In the genomic region with DNA sequence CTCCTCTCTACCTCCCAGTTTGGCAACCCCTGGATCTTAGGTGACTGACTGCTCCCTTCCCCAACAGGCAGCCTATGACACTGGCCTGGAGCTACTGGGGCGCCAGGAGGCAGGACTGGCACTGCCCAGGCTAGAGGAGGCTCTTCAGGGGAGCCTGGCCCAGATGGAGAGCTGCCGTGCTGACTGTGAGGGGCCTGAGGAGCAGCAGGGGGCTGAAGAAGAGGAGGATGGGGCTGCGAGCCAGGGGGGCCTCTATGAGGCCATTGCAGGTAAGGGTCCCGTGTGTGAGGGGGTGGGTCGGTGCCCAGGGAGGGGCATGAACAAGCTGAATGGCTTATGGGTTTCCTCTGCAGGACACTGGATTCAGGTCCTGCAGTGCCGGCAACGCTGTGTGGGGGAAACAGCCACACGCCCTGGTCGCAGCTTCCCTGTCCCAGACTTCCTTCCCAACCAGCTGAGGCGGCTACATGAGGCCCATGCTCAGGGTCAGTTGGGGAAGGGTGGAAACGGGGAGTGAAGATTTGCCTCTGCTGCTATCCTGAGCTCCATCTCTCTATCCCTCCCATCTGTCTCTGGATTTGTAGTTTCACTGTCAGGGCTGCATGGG, we compare ENCODE assay signal across 1 cellular context.
TF ChIP-seq lines count a peak whose summit lies in the region.

No MANE protein-coding gene starts in this region.

TF ChIP-seq in WTC11, 78 proteins besides CTCF, POLR2A, EP300 and RAD21 (continued from another document):
- TF ChIP-seq, protein P1, sequence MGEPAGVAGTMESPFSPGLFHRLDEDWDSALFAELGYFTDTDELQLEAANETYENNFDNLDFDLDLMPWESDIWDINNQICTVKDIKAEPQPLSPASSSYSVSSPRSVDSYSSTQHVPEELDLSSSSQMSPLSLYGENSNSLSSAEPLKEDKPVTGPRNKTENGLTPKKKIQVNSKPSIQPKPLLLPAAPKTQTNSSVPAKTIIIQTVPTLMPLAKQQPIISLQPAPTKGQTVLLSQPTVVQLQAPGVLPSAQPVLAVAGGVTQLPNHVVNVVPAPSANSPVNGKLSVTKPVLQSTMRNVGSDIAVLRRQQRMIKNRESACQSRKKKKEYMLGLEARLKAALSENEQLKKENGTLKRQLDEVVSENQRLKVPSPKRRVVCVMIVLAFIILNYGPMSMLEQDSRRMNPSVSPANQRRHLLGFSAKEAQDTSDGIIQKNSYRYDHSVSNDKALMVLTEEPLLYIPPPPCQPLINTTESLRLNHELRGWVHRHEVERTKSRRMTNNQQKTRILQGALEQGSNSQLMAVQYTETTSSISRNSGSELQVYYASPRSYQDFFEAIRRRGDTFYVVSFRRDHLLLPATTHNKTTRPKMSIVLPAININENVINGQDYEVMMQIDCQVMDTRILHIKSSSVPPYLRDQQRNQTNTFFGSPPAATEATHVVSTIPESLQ (CRISPR knock-in tag; IDR thresholded peaks at IDR 0.05): no peak
- no peak for TF ChIP-seq GTF2I (CRISPR knock-in tag; conservative IDR thresholded peaks at IDR 0.05)
- TF ChIP-seq, protein P2, sequence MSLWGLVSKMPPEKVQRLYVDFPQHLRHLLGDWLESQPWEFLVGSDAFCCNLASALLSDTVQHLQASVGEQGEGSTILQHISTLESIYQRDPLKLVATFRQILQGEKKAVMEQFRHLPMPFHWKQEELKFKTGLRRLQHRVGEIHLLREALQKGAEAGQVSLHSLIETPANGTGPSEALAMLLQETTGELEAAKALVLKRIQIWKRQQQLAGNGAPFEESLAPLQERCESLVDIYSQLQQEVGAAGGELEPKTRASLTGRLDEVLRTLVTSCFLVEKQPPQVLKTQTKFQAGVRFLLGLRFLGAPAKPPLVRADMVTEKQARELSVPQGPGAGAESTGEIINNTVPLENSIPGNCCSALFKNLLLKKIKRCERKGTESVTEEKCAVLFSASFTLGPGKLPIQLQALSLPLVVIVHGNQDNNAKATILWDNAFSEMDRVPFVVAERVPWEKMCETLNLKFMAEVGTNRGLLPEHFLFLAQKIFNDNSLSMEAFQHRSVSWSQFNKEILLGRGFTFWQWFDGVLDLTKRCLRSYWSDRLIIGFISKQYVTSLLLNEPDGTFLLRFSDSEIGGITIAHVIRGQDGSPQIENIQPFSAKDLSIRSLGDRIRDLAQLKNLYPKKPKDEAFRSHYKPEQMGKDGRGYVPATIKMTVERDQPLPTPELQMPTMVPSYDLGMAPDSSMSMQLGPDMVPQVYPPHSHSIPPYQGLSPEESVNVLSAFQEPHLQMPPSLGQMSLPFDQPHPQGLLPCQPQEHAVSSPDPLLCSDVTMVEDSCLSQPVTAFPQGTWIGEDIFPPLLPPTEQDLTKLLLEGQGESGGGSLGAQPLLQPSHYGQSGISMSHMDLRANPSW (CRISPR knock-in tag; conservative IDR thresholded peaks at IDR 0.05; ENCODE audit: low read depth): no peak
